9 cellular contexts compared by ENCODE assay signal in the genomic region with DNA sequence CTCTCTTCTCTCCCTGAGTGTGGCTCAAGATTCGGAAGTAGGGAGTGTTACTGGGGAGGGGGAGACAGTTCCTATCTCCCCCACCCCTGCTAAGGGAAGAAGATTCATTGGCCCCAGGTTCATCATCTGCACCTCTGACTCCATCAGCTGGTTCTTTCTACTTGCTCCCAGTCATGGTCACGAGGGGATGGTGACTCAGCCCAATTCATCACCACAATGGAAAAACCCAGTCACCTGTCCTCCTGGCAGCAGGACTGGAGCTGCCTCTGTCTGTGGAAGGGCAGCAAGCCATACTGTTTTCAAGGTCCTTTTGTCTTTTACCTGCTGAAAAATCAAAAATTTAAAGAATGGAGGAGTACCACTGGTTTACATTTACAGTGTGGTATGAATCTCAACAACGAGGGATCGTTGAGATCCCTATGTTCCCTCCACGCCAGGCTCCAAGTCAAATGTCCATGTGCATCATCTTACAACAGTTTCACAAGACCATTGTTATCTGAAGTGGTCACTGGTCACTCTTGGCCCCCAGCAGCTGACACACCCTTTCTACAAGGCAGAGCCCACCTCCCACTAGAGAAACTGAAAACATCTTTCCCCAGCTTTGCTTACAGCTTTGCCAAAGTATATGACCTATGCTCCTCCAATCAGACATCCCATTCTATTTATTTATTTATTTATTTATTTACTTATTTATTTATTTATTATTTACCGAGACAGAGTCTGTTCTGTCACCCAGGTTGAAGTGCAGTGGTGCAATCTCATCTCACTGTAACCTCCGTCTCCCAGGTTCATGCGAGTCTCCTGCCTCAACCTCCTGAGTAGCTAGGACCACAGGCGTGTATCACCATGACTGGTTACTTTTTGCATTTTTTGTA. TPM values are rescaled to one million over a fixed set of nuclear protein-coding genes. Genes with fewer than 3 reads are reported as not detected.
DNase-seq lines count a peak whose midpoint lies in the region; ATAC-seq and TF ChIP-seq lines count a peak whose summit lies in the region.
"Had no signal": no experiment of that assay in that cellular context is flagged by ENCODE, and none has a peak within 500 bp of the region (broad histone marks: within the 10 kb centered on the region; RNA-seq: fewer than 3 reads in every experiment).

No MANE protein-coding gene starts in this region.

- H3K9me3 Mint-ChIP-seq in activated CD4-positive, alpha-beta memory T cell treated with anti-CD3 and anti-CD28 coated beads, Interleukin-2, amount 10 ng/mL, durations not matched to agents 7 days and 5 days: no peaks in the 10 kb centered on the region
- no peaks in the 10 kb centered on the region for H3K9me3 Mint-ChIP-seq in stimulated activated naive CD8-positive, alpha-beta T cell treated with anti-CD3 and anti-CD28 coated beads, Interleukin-15, amount 100 ng/mL, for 72 hours
- H3K9me3 Mint-ChIP-seq in endodermal cell: no peaks in the 10 kb centered on the region

- POLR2A ChIA-PET in activated CD4-positive, alpha-beta memory T cell treated with anti-CD3 and anti-CD28 coated beads, Interleukin-2, amount 10 ng/mL, durations not matched to agents 7 days and 5 days (lab: Charles Lee): no interaction called here

- H3K27me3 ChIP-seq in endodermal cell (ENCODE audit: control insufficient read depth, insufficient read depth, low read length, poor library complexity, severe bottlenecking): peaks cover 12% of the 10 kb centered on the region

- H3K4me1 Mint-ChIP-seq in activated CD4-positive, alpha-beta memory T cell treated with anti-CD3 and anti-CD28 coated beads, Interleukin-2, amount 10 ng/mL, durations not matched to agents 7 days and 5 days: peaks cover 11% of the 10 kb centered on the region
- H3K4me1 Mint-ChIP-seq in stimulated activated naive CD8-positive, alpha-beta T cell treated with anti-CD3 and anti-CD28 coated beads, Interleukin-15, amount 100 ng/mL, for 72 hours: peaks cover 13% of the 10 kb centered on the region
- peaks cover 12% of the 10 kb centered on the region for H3K4me1 Mint-ChIP-seq in endodermal cell

- H3K27ac ChIP-seq in endodermal cell (ENCODE audit: low read depth, low read length): no peak overlapping the region
- H3K27ac ChIP-seq: C4-2B had no signal

- no peaks in the 10 kb centered on the region for H3K9me3 ChIP-seq in endodermal cell (ENCODE audit: control insufficient read depth, low read length)

- no peak overlapping the region for H3K4me3 Mint-ChIP-seq in activated CD4-positive, alpha-beta memory T cell treated with anti-CD3 and anti-CD28 coated beads, Interleukin-2, amount 10 ng/mL, durations not matched to agents 7 days and 5 days
- H3K4me3 Mint-ChIP-seq in stimulated activated naive CD8-positive, alpha-beta T cell treated with anti-CD3 and anti-CD28 coated beads, Interleukin-15, amount 100 ng/mL, for 72 hours: no peak overlapping the region
- H3K4me3 Mint-ChIP-seq in endodermal cell: no peak overlapping the region

- H3K4me1 ChIP-seq in endodermal cell (ENCODE audit: control insufficient read depth, insufficient read depth, low read length): peaks cover 3% of the 10 kb centered on the region

- CTCF ChIA-PET in activated CD4-positive, alpha-beta memory T cell treated with anti-CD3 and anti-CD28 coated beads, Interleukin-2, amount 10 ng/mL, durations not matched to agents 7 days and 5 days (lab: Charles Lee): interaction anchor here (0.9 kb wide), 1 partner anchor 29 kb away, joined by 3 read pairs; no protein-coding TSS in a partner anchor

- DNase-seq in activated effector memory CD4-positive, alpha-beta T cell treated with anti-CD3 and anti-CD28 coated beads, Interleukin-2, amount 50 U/mL, for 16 hours: peak; percentile 83
- DNase-seq in activated effector memory CD4-positive, alpha-beta T cell treated with Interleukin-2 at 50 U/mL for 16 hours: no peak
- peak; percentile 51 for DNase-seq in activated CD4-positive, alpha-beta memory T cell treated with anti-CD3 and anti-CD28 coated beads, Interleukin-2, amount 10 ng/mL, durations not matched to agents 7 days and 5 days
- DNase-seq in glomerular endothelial cell (ENCODE audit: extremely low read depth, low read depth, low spot score) (peak; percentile 42), endodermal cell (no peak), NCI-H510A treated with DMSO at 0.1 percent for 48 hours (lab: John Stamatoyannopoulos, UW) (no peak)
- DNase-seq in stimulated activated naive CD8-positive, alpha-beta T cell treated with anti-CD3 and anti-CD28 coated beads, Interleukin-15, amount 100 ng/mL, for 72 hours: peak; percentile 26 to 63

- 83 to 87% methylated on average over 6 to 8 of the region's 9 CpGs for WGBS in endodermal cell (ENCODE audit: insufficient coverage in 1 of 2, insufficient read length in 1 of 2), 2 experiments

- no peak overlapping the region for H3K27ac Mint-ChIP-seq in activated CD4-positive, alpha-beta memory T cell treated with anti-CD3 and anti-CD28 coated beads, Interleukin-2, amount 10 ng/mL, durations not matched to agents 7 days and 5 days
- H3K27ac Mint-ChIP-seq in stimulated activated naive CD8-positive, alpha-beta T cell treated with anti-CD3 and anti-CD28 coated beads, Interleukin-15, amount 100 ng/mL, for 72 hours: peak overlapping the region in 1 of 2 donors; percentile 42
- H3K27ac Mint-ChIP-seq in endodermal cell: no peak overlapping the region

- peak; percentile 78 for ATAC-seq in stimulated activated naive CD8-positive, alpha-beta T cell treated with anti-CD3 and anti-CD28 coated beads, Interleukin-15, amount 100 ng/mL, for 72 hours
- no peak for ATAC-seq in HG03097 (IDR thresholded peaks at IDR 0.05; ENCODE audit: low FRiP score, unreplicated experiment)

- no peak overlapping the region for H3K4me3 ChIP-seq in endodermal cell (ENCODE audit: low read length)

- no peaks in the 10 kb centered on the region for H3K36me3 ChIP-seq in endodermal cell (ENCODE audit: control insufficient read depth, insufficient read depth, low read length)

- peaks cover 26% of the 10 kb centered on the region for H3K27me3 Mint-ChIP-seq in activated CD4-positive, alpha-beta memory T cell treated with anti-CD3 and anti-CD28 coated beads, Interleukin-2, amount 10 ng/mL, durations not matched to agents 7 days and 5 days
- H3K27me3 Mint-ChIP-seq in stimulated activated naive CD8-positive, alpha-beta T cell treated with anti-CD3 and anti-CD28 coated beads, Interleukin-15, amount 100 ng/mL, for 72 hours: peaks cover 51% of the 10 kb centered on the region
- H3K27me3 Mint-ChIP-seq in endodermal cell (ENCODE audit: insufficient read depth): peaks cover 14% of the 10 kb centered on the region

- no peak for TF ChIP-seq CTCF in endodermal cell (conservative IDR thresholded peaks at IDR 0.05)

- no peaks in the 10 kb centered on the region for H3K36me3 Mint-ChIP-seq in activated CD4-positive, alpha-beta memory T cell treated with anti-CD3 and anti-CD28 coated beads, Interleukin-2, amount 10 ng/mL, durations not matched to agents 7 days and 5 days (ENCODE audit: low read depth)
- H3K36me3 Mint-ChIP-seq in endodermal cell (ENCODE audit: low read depth): no peaks in the 10 kb centered on the region

- H3K9ac ChIP-seq in endodermal cell (ENCODE audit: extremely low read depth, low read length, poor library complexity, severe bottlenecking): no peak overlapping the region

RNA-seq across cellular contexts. Expression of gene NDRG4, which starts 40.4 kb away (rescaled TPM):
- 1 to 10 TPM in 1 of 2 experiments, under 1 TPM in 1; 0.83 to 1.2 TPM for total RNA-seq in activated CD4-positive, alpha-beta memory T cell treated with anti-CD3 and anti-CD28 coated beads, Interleukin-2, amount 10 ng/mL, durations not matched to agents 7 days and 5 days
- total RNA-seq in glomerular endothelial cell: 38.4 and 46.9 TPM in 2 replicates
- 10 to 100 TPM; 81.9 to 95.9 TPM for total RNA-seq in endodermal cell
- polyA plus RNA-seq in endodermal cell (2013, experiment 1 of 2): 76.8 TPM
- polyA plus RNA-seq in endodermal cell (2013, experiment 2 of 2): 71.1 TPM

RNA-seq across cellular contexts. Expression of gene SETD6, which starts 55.7 kb away (rescaled TPM):
- 1 to 10 TPM; 8.9 to 9.2 TPM for total RNA-seq in activated CD4-positive, alpha-beta memory T cell treated with anti-CD3 and anti-CD28 coated beads, Interleukin-2, amount 10 ng/mL, durations not matched to agents 7 days and 5 days
- total RNA-seq in glomerular endothelial cell (3.7 and 16.2 TPM in 2 replicates), endodermal cell (10 to 100 TPM; 37.2 to 42.3 TPM)
- polyA plus RNA-seq in endodermal cell (2013, experiment 1 of 2): 26.0 TPM
- 21.5 TPM for polyA plus RNA-seq in endodermal cell (2013, experiment 2 of 2)

Comparison
In these comparisons a context has a peak if more than half of its experiments do, and no peak if none do; other contexts are left out.
1. DNase-seq: peak in activated effector memory CD4-positive, alpha-beta T cell treated with anti-CD3 and anti-CD28 coated beads, Interleukin-2, amount 50 U/mL, for 16 hours (single experiment), activated CD4-positive, alpha-beta memory T cell treated with anti-CD3 and anti-CD28 coated beads, Interleukin-2, amount 10 ng/mL, durations not matched to agents 7 days and 5 days (single experiment), glomerular endothelial cell (single experiment) and stimulated activated naive CD8-positive, alpha-beta T cell treated with anti-CD3 and anti-CD28 coated beads, Interleukin-15, amount 100 ng/mL, for 72 hours (2 of 2); none in activated effector memory CD4-positive, alpha-beta T cell treated with Interleukin-2 at 50 U/mL for 16 hours (single experiment), endodermal cell (single experiment) and NCI-H510A treated with DMSO at 0.1 percent for 48 hours (single experiment).
2. RNA of gene NDRG4, which starts 40.4 kb away (total RNA-seq): 81.9 to 95.9 TPM in endodermal cell and 38.4 to 46.9 TPM in glomerular endothelial cell; 0.83 to 1.2 TPM in activated CD4-positive, alpha-beta memory T cell treated with anti-CD3 and anti-CD28 coated beads, Interleukin-2, amount 10 ng/mL, durations not matched to agents 7 days and 5 days; every median in the first group is over 10 times any median in the second.